In the genomic region with DNA sequence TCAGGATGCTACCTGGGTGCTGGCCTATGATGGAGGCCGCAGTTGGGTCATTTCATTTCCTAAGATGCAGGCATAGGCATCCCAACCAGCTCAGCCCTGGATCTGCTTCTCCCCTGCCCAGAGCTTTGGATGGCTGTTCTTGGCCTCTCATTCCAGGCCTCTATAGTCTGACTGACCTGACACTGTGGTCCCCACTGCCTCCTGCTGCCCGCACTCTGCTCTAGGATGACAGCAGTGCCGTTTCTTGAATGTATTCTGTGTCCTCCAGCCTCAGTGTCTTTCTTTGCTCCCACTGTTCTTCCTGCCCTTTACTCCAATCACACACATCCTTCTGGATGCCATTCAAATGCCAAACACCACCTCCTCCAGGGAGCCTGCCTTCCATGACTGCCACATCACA, we compare ENCODE assay signal across 8 cellular contexts.
A peak's percentile ranks its signal among the peaks of the same experiment; 100 is the strongest.
DNase-seq lines count a peak whose midpoint lies in the region; ATAC-seq and TF ChIP-seq lines count a peak whose summit lies in the region.

No MANE protein-coding gene starts in this region.

- peaks cover 27% of the 10 kb centered on the region for H3K4me1 ChIP-seq in foreskin keratinocyte

- no peak overlapping the region for H3K27ac ChIP-seq in foreskin keratinocyte

- no peaks in the 10 kb centered on the region for H3K36me3 Mint-ChIP-seq in activated CD8-positive, alpha-beta memory T cell treated with anti-CD3 and anti-CD28 coated beads, Interleukin-2, amount 10 ng/mL, durations not matched to agents 7 days and 5 days
- no peaks in the 10 kb centered on the region for H3K36me3 Mint-ChIP-seq in natural killer cell

- peak; percentile 57 for ATAC-seq in activated CD8-positive, alpha-beta memory T cell treated with anti-CD3 and anti-CD28 coated beads, Interleukin-2, amount 10 ng/mL, durations not matched to agents 7 days and 5 days
- ATAC-seq in foreskin keratinocyte (no peak), GM21381 (IDR thresholded peaks at IDR 0.05; ENCODE audit: unreplicated experiment) (no peak), natural killer cell (no peak), GM19035 (IDR thresholded peaks at IDR 0.05; ENCODE audit: unreplicated experiment) (no peak)

- CTCF ChIA-PET in activated CD8-positive, alpha-beta memory T cell treated with anti-CD3 and anti-CD28 coated beads, Interleukin-2, amount 10 ng/mL, durations not matched to agents 7 days and 5 days (lab: Charles Lee): interaction anchor here (1.1 to 1.7 kb wide), 2 partner anchors 172 to 177 kb away, joined by 6 to 9 read pairs; no protein-coding TSS in a partner anchor

- no peaks in the 10 kb centered on the region for H3K27me3 Mint-ChIP-seq in activated CD8-positive, alpha-beta memory T cell treated with anti-CD3 and anti-CD28 coated beads, Interleukin-2, amount 10 ng/mL, durations not matched to agents 7 days and 5 days
- no peaks in the 10 kb centered on the region for H3K27me3 Mint-ChIP-seq in natural killer cell (ENCODE audit: low read depth in 2 of 2)

- in situ Hi-C loops in KBM-7 (cut with MboI; ENCODE audit: low pct_unique_long_range_greater_than_20kb, low sequenced_read_pairs): loop anchor here (25.0 kb wide), 1 partner anchor 175 kb away; no protein-coding TSS in a partner anchor

- intact Hi-C loops in natural killer cell (cut with micrococcal nuclease): no loop called here

- TF ChIP-seq CTCF in foreskin keratinocyte (conservative IDR thresholded peaks at IDR 0.05) (peak; percentile 56), natural killer cell (IDR thresholded peaks at IDR 0.05) (no peak)

- no peaks in the 10 kb centered on the region for H3K9me3 Mint-ChIP-seq in activated CD8-positive, alpha-beta memory T cell treated with anti-CD3 and anti-CD28 coated beads, Interleukin-2, amount 10 ng/mL, durations not matched to agents 7 days and 5 days (ENCODE audit: low read depth)
- no peaks in the 10 kb centered on the region for H3K9me3 Mint-ChIP-seq in natural killer cell

- no peaks in the 10 kb centered on the region for H3K27me3 ChIP-seq in foreskin keratinocyte

- DNase-seq in Daoy (ENCODE audit: low read depth) (peak; percentile 50), KBM-7 (peak; percentile 38), foreskin keratinocyte (no peak), natural killer cell (no peak)
- DNase-seq in activated CD8-positive, alpha-beta memory T cell treated with anti-CD3 and anti-CD28 coated beads, Interleukin-2, amount 10 ng/mL, durations not matched to agents 7 days and 5 days: peak; percentile 54
- peak; percentile 3 to 8 for DNase-seq in stimulated activated CD4-positive, alpha-beta T cell treated with anti-CD3 and anti-CD28 coated beads, Interleukin-1b, Interleukin-23, amount 100 ng/mL, for 4 hours (ENCODE audit: low read depth in 2 of 2)

- H3K4me3 Mint-ChIP-seq in activated CD8-positive, alpha-beta memory T cell treated with anti-CD3 and anti-CD28 coated beads, Interleukin-2, amount 10 ng/mL, durations not matched to agents 7 days and 5 days: no peak overlapping the region
- no peak overlapping the region for H3K4me3 Mint-ChIP-seq in natural killer cell

- no peak overlapping the region for H3K27ac Mint-ChIP-seq in activated CD8-positive, alpha-beta memory T cell treated with anti-CD3 and anti-CD28 coated beads, Interleukin-2, amount 10 ng/mL, durations not matched to agents 7 days and 5 days
- no peak overlapping the region for H3K27ac Mint-ChIP-seq in natural killer cell

- no peaks in the 10 kb centered on the region for H3K4me1 Mint-ChIP-seq in activated CD8-positive, alpha-beta memory T cell treated with anti-CD3 and anti-CD28 coated beads, Interleukin-2, amount 10 ng/mL, durations not matched to agents 7 days and 5 days
- no peaks in the 10 kb centered on the region for H3K4me1 Mint-ChIP-seq in natural killer cell

Comparison
In these comparisons a context has a peak if more than half of its experiments do, and no peak if none do; other contexts are left out.
1. DNase-seq: peak in Daoy (single experiment), KBM-7 (single experiment), activated CD8-positive, alpha-beta memory T cell treated with anti-CD3 and anti-CD28 coated beads, Interleukin-2, amount 10 ng/mL, durations not matched to agents 7 days and 5 days (single experiment) and stimulated activated CD4-positive, alpha-beta T cell treated with anti-CD3 and anti-CD28 coated beads, Interleukin-1b, Interleukin-23, amount 100 ng/mL, for 4 hours (2 of 2); none in foreskin keratinocyte (0 of 2) and natural killer cell (single experiment).